ENCODE assay signal across 1 cellular context in genomic region chr2:134138115-134138514, GRCh38.
TF ChIP-seq lines count a peak whose summit lies in the region.

No MANE protein-coding gene starts in this region.

TF ChIP-seq in SK-N-SH, 30 proteins besides CTCF, POLR2A, EP300 and RAD21 (continued from another document):
- TF ChIP-seq TAF1 (IDR thresholded peaks at IDR 0.05; ENCODE audit: borderline replicate concordance, low read depth, low read length) (no peak), YY1 (IDR thresholded peaks at IDR 0.05; ENCODE audit: low read depth) (no peak), IRF3 (IDR thresholded peaks at IDR 0.05; ENCODE audit: low read depth, low read length) (no peak), FOXM1 (IDR thresholded peaks at IDR 0.05; ENCODE audit: low read depth) (no peak), SMC3 (IDR thresholded peaks at IDR 0.05; ENCODE audit: low read depth, low read length) (no peak), USF2 (IDR thresholded peaks at IDR 0.05; ENCODE audit: borderline replicate concordance, low read depth, low read length) (no peak), MAX (IDR thresholded peaks at IDR 0.05; ENCODE audit: low read depth) (no peak), NFIC (IDR thresholded peaks at IDR 0.05; ENCODE audit: borderline replicate concordance) (no peak), FOXJ3 (CRISPR knock-in tag; IDR thresholded peaks at IDR 0.05) (no peak), TEAD4 (IDR thresholded peaks at IDR 0.05; ENCODE audit: borderline replicate concordance, insufficient read depth) (no peak), RFX5 (IDR thresholded peaks at IDR 0.05; ENCODE audit: low read length) (no peak), TCF12 (IDR thresholded peaks at IDR 0.05) (no peak), REST (IDR thresholded peaks at IDR 0.05; ENCODE audit: low read depth, low read length) (no peak), NRF1 (IDR thresholded peaks at IDR 0.05; ENCODE audit: low read depth, low read length) (no peak)
